ENCODE assay signal across 30 cellular contexts in genomic region chr4:186258216-186258811, GRCh38. TPM values are rescaled to one million over a fixed set of nuclear protein-coding genes. Genes with fewer than 3 reads are reported as not detected.
"Had no signal": no experiment of that assay in that cellular context is flagged by ENCODE, and none has a peak within 500 bp of the region (broad histone marks: within the 10 kb centered on the region; RNA-seq: fewer than 3 reads in every experiment).

No MANE protein-coding gene starts in this region.

- ATAC-seq: activated T-cell treated with anti-CD3 and anti-CD28 coated beads, Interleukin-2, amount 50 U/mL, for 4 hours; activated T-helper 17 cell treated with anti-CD3 and anti-CD28 coated beads, Interleukin-2, amount 50 U/mL, for 72 hours; effector memory CD8-positive, alpha-beta T cell; gastrocnemius medialis; left colon; lower lobe of right lung; natural killer cell; right cardiac atrium had no signal

- H3K4me1 ChIP-seq: lower lobe of right lung, suprapubic skin, tibial nerve had no signal

- H3K27ac ChIP-seq: brain microvascular endothelial cell, gastrocnemius medialis, lower lobe of right lung, spleen, suprapubic skin, tibial nerve had no signal

- H3K27ac Mint-ChIP-seq: activated CD4-positive, alpha-beta memory T cell treated with anti-CD3 and anti-CD28 coated beads, Interleukin-2, amount 10 ng/mL, durations not matched to agents 7 days and 5 days; activated CD4-positive, alpha-beta T cell treated with anti-CD3 and anti-CD28 coated beads, Interleukin-2, amount 10 ng/mL, durations not matched to agents 7 days and 5 days; activated T-helper 17 cell treated with anti-CD3 and anti-CD28 coated beads, Interleukin-2, amount 50 U/mL, for 72 hours; effector memory CD8-positive, alpha-beta T cell; immature natural killer cell; natural killer cell had no signal

- H3K4me3 Mint-ChIP-seq: activated CD4-positive, alpha-beta memory T cell treated with anti-CD3 and anti-CD28 coated beads, Interleukin-2, amount 10 ng/mL, durations not matched to agents 7 days and 5 days; activated CD4-positive, alpha-beta T cell treated with anti-CD3 and anti-CD28 coated beads, Interleukin-2, amount 10 ng/mL, durations not matched to agents 7 days and 5 days; activated T-cell treated with anti-CD3 and anti-CD28 coated beads, Interleukin-2, amount 50 U/mL, for 4 hours; activated T-helper 17 cell treated with anti-CD3 and anti-CD28 coated beads, Interleukin-2, amount 50 U/mL, for 72 hours; effector memory CD8-positive, alpha-beta T cell; immature natural killer cell; natural killer cell had no signal

- H3K4me1 Mint-ChIP-seq: activated CD4-positive, alpha-beta memory T cell treated with anti-CD3 and anti-CD28 coated beads, Interleukin-2, amount 10 ng/mL, durations not matched to agents 7 days and 5 days; activated CD4-positive, alpha-beta T cell treated with anti-CD3 and anti-CD28 coated beads, Interleukin-2, amount 10 ng/mL, durations not matched to agents 7 days and 5 days; activated T-helper 17 cell treated with anti-CD3 and anti-CD28 coated beads, Interleukin-2, amount 50 U/mL, for 72 hours; immature natural killer cell; natural killer cell had no signal

- H3K36me3 ChIP-seq: brain microvascular endothelial cell, gastrocnemius medialis, lower lobe of right lung, spleen, suprapubic skin had no signal

- H3K27me3 ChIP-seq: brain microvascular endothelial cell, gastrocnemius medialis, spleen, suprapubic skin, tibial nerve had no signal

- DNase-seq: activated CD4-positive, alpha-beta memory T cell treated with anti-CD3 and anti-CD28 coated beads, Interleukin-2, amount 10 ng/mL, durations not matched to agents 7 days and 5 days; activated CD4-positive, alpha-beta T cell treated with anti-CD3 and anti-CD28 coated beads for 1 hour; activated CD4-positive, alpha-beta T cell treated with anti-CD3 and anti-CD28 coated beads, Interleukin-2, amount 10 ng/mL, durations not matched to agents 7 days and 5 days; activated gamma-delta T cell treated with Interleukin-2 at 50 U/mL for 16 hours; activated naive CD4-positive, alpha-beta T cell treated with anti-CD3 and anti-CD28 coated beads, Interleukin-2, amount 50 U/mL, for 16 hours; activated T-cell treated with anti-CD3 and anti-CD28 coated beads, Interleukin-2, amount 50 U/mL, for 4 hours; amniotic stem cell; brain microvascular endothelial cell; cortex of kidney; effector memory CD8-positive, alpha-beta T cell; erythroblast; gastrocnemius medialis; head of caudate nucleus; hypothalamus; immature natural killer cell; kidney; left colon; lower lobe of right lung; mesendoderm; natural killer cell; right cardiac atrium; spleen; stimulated activated naive CD4-positive, alpha-beta T cell; T1000 had no signal

- H3K4me3 ChIP-seq: gastrocnemius medialis, lower lobe of right lung, spleen, suprapubic skin, tibial nerve had no signal

- H3K27me3 Mint-ChIP-seq: activated CD4-positive, alpha-beta memory T cell treated with anti-CD3 and anti-CD28 coated beads, Interleukin-2, amount 10 ng/mL, durations not matched to agents 7 days and 5 days; activated CD4-positive, alpha-beta T cell treated with anti-CD3 and anti-CD28 coated beads, Interleukin-2, amount 10 ng/mL, durations not matched to agents 7 days and 5 days had no signal

- H3K36me3 Mint-ChIP-seq: natural killer cell had no signal

- H3K9me3 ChIP-seq: gastrocnemius medialis, lower lobe of right lung, spleen, suprapubic skin, tibial nerve had no signal

- H3K9me3 Mint-ChIP-seq: activated CD4-positive, alpha-beta memory T cell treated with anti-CD3 and anti-CD28 coated beads, Interleukin-2, amount 10 ng/mL, durations not matched to agents 7 days and 5 days; activated CD4-positive, alpha-beta T cell treated with anti-CD3 and anti-CD28 coated beads, Interleukin-2, amount 10 ng/mL, durations not matched to agents 7 days and 5 days; activated T-cell treated with anti-CD3 and anti-CD28 coated beads, Interleukin-2, amount 50 U/mL, for 4 hours; activated T-helper 17 cell treated with anti-CD3 and anti-CD28 coated beads, Interleukin-2, amount 50 U/mL, for 72 hours; effector memory CD8-positive, alpha-beta T cell; immature natural killer cell; natural killer cell had no signal

RNA-seq across cellular contexts. Expression of gene F11, which starts 7.7 kb away (rescaled TPM):
- total RNA-seq: activated CD4-positive, alpha-beta memory T cell treated with anti-CD3 and anti-CD28 coated beads, Interleukin-2, amount 10 ng/mL, durations not matched to agents 7 days and 5 days; activated CD4-positive, alpha-beta T cell treated with anti-CD3 and anti-CD28 coated beads, Interleukin-2, amount 10 ng/mL, durations not matched to agents 7 days and 5 days; activated T-cell treated with anti-CD3 and anti-CD28 coated beads, Interleukin-2, amount 50 U/mL, for 4 hours; activated T-helper 17 cell treated with anti-CD3 and anti-CD28 coated beads, Interleukin-2, amount 50 U/mL, for 72 hours; astrocyte; cerebellum; mononuclear cell had no signal
- polyA plus RNA-seq: immature natural killer cell, right cardiac atrium, spleen had no signal

RNA-seq across cellular contexts. Expression of gene KLKB1, which starts 31.0 kb away (rescaled TPM):
- total RNA-seq: activated CD4-positive, alpha-beta memory T cell treated with anti-CD3 and anti-CD28 coated beads, Interleukin-2, amount 10 ng/mL, durations not matched to agents 7 days and 5 days; astrocyte; suprapubic skin had no signal
- polyA plus RNA-seq: immature natural killer cell had no signal
